8 cellular contexts compared by ENCODE assay signal in the genomic region with DNA sequence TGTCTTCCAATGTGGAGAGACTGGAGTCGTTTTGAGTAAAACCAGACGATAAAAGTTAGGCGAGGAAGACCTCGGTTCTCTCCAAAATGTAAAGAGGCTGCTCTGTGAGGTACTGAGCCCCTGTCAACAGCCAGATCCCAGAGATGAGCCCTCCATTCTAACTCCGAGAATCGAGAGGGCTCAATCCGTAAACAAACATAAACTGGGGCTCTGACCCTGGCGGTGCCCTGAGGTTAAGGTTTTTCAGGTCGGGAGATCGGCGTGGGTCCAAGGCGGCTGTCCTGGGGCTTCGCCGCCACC. TPM values are rescaled to one million over a fixed set of nuclear protein-coding genes. Genes with fewer than 3 reads are reported as not detected.
A peak's percentile ranks its signal among the peaks of the same experiment; 100 is the strongest.
DNase-seq lines count a peak whose midpoint lies in the region; ATAC-seq and TF ChIP-seq lines count a peak whose summit lies in the region.

No MANE protein-coding gene starts in this region.

- TF ChIP-seq CTCF in CD4-positive, alpha-beta T cell (IDR thresholded peaks at IDR 0.05): no peak
- TF ChIP-seq CTCF in brain (conservative IDR thresholded peaks at IDR 0.05): no peak

- CTCF ChIA-PET in CD4-positive, alpha-beta T cell (lab: Charles Lee): interaction anchor here (1.0 to 1.3 kb wide), 3 partner anchors 26 to 623 kb away, joined by 3 to 6 read pairs (median 4); no protein-coding TSS in a partner anchor

- peak overlapping the region; percentile 79 for H3K27ac ChIP-seq in CD4-positive, alpha-beta T cell (ENCODE audit: low read depth, low read length)

- H3K27me3 Mint-ChIP-seq in CD4-positive, alpha-beta T cell: no peaks in the 10 kb centered on the region
- peaks cover 4% of the 10 kb centered on the region for H3K27me3 Mint-ChIP-seq in brain

- peaks cover 80% of the 10 kb centered on the region for H3K4me1 Mint-ChIP-seq in CD4-positive, alpha-beta T cell (ENCODE audit: low read depth)
- H3K4me1 Mint-ChIP-seq in brain: peaks cover 87% of the 10 kb centered on the region

- ATAC-seq in CD4-positive, alpha-beta T cell (ENCODE audit: poor library complexity): no peak
- ATAC-seq in HG03108 (IDR thresholded peaks at IDR 0.05; ENCODE audit: unreplicated experiment): peak; percentile 0
- no peak for ATAC-seq in GM21390 (IDR thresholded peaks at IDR 0.05; ENCODE audit: unreplicated experiment)

- H3K4me3 ChIP-seq in mononuclear cell (ENCODE audit: low read length): peak overlapping the region; percentile 96

- H3K36me3 Mint-ChIP-seq in CD4-positive, alpha-beta T cell (ENCODE audit: low read depth): peaks cover 43% of the 10 kb centered on the region
- H3K36me3 Mint-ChIP-seq in brain: peaks cover 9% of the 10 kb centered on the region

- no peaks in the 10 kb centered on the region for H3K27me3 ChIP-seq in CD4-positive, alpha-beta T cell (ENCODE audit: control insufficient read depth, insufficient read depth, low read length)
- H3K27me3 ChIP-seq in mononuclear cell (ENCODE audit: insufficient read depth, low read length): no peaks in the 10 kb centered on the region

- peak in 1 of 10 experiments; percentile 10 for DNase-seq in CD4-positive, alpha-beta T cell
- DNase-seq in NCI-H1417 (lab: John Stamatoyannopoulos, UW) (no peak), SK-N-DZ (ENCODE audit: low spot score) (no peak)
- DNase-seq in activated effector memory CD4-positive, alpha-beta T cell treated with anti-CD3 and anti-CD28 coated beads, Interleukin-2, amount 50 U/mL, for 16 hours: no peak

- peak overlapping the region; percentile 90 for H3K27ac Mint-ChIP-seq in CD4-positive, alpha-beta T cell
- H3K27ac Mint-ChIP-seq in brain: peak overlapping the region; percentile 91 to 98 (median 98)

- peak overlapping the region; percentile 92 for H3K4me3 Mint-ChIP-seq in CD4-positive, alpha-beta T cell
- H3K4me3 Mint-ChIP-seq in brain: peak overlapping the region; percentile 87 to 99 (median 96)

- no peaks in the 10 kb centered on the region for H3K9me3 Mint-ChIP-seq in CD4-positive, alpha-beta T cell
- H3K9me3 Mint-ChIP-seq in brain: no peaks in the 10 kb centered on the region

- no peaks in the 10 kb centered on the region for H3K9me3 ChIP-seq in CD4-positive, alpha-beta T cell (ENCODE audit: control insufficient read depth, low read length)
- H3K9me3 ChIP-seq in mononuclear cell (ENCODE audit: low read depth, low read length): no peaks in the 10 kb centered on the region

- POLR2A ChIA-PET in CD4-positive, alpha-beta T cell (lab: Charles Lee): interaction anchor here (1.0 to 1.8 kb wide), 6 partner anchors 9 to 637 kb away, joined by 3 to 16 read pairs (median 4); partner anchors contain the start of gene TRA2B

- H3K4me1 ChIP-seq in mononuclear cell (ENCODE audit: insufficient read depth, low read length): peaks cover 42% of the 10 kb centered on the region

- intact Hi-C loops in CD4-positive, alpha-beta T cell (cut with DNase I, micrococcal nuclease): loop anchor here in 1 of 2 experiments (2.0 kb wide), 1 partner anchor 50 kb away; no protein-coding TSS in a partner anchor

RNA-seq across cellular contexts. Expression of gene TBCCD1, which starts 0.4 kb away (rescaled TPM):
- 1 to 10 TPM; 7.6 to 8.1 TPM for total RNA-seq in CD4-positive, alpha-beta T cell
- 10.1 TPM for polyA plus RNA-seq in brain (ENCODE audit: insufficient read depth, low read depth, low replicate concordance)
- 8.4 TPM for total RNA-seq in mononuclear cell
- polyA plus RNA-seq in SK-N-DZ (2014; cell fraction: cytosol; rRNA removed): 21.4 and 22.3 TPM in 2 replicates
- 13.0 and 19.8 TPM in 2 replicates for polyA plus RNA-seq in SK-N-DZ (2014; cell fraction: nucleus; rRNA removed)

RNA-seq across cellular contexts. Expression of gene DNAJB11, which starts 3.8 kb away (rescaled TPM):
- total RNA-seq in CD4-positive, alpha-beta T cell: 10 to 100 TPM; 69.3 to 70.3 TPM
- polyA plus RNA-seq in brain (ENCODE audit: insufficient read depth, low read depth, low replicate concordance): 47.6 TPM
- 44.3 TPM for total RNA-seq in mononuclear cell
- polyA plus RNA-seq in SK-N-DZ (2014; cell fraction: cytosol; rRNA removed): 57.5 and 63.4 TPM in 2 replicates
- polyA plus RNA-seq in SK-N-DZ (2014; cell fraction: nucleus; rRNA removed): 66.3 and 68.3 TPM in 2 replicates

RNA-seq across cellular contexts. Expression of gene CRYGS, which starts 22.5 kb away (rescaled TPM):
- total RNA-seq in CD4-positive, alpha-beta T cell: 1 to 10 TPM; 1.9 to 2.3 TPM
- 0.34 TPM for polyA plus RNA-seq in brain (ENCODE audit: insufficient read depth, low read depth, low replicate concordance)
- total RNA-seq in mononuclear cell: 0.21 TPM
- 1.3 and 1.9 TPM in 2 replicates for polyA plus RNA-seq in SK-N-DZ (2014; cell fraction: cytosol; rRNA removed)
- polyA plus RNA-seq in SK-N-DZ (2014; cell fraction: nucleus; rRNA removed): 10.8 and 19.4 TPM in 2 replicates

RNA-seq across cellular contexts. Expression of gene AHSG, which starts 46.1 kb away (rescaled TPM):
- not detected for total RNA-seq in CD4-positive, alpha-beta T cell
- polyA plus RNA-seq in brain (ENCODE audit: insufficient read depth, low read depth, low replicate concordance): not detected
- total RNA-seq in mononuclear cell: not detected
- polyA plus RNA-seq in SK-N-DZ (2014; cell fraction: cytosol; rRNA removed): not detected in 2 replicates
- not detected in 2 replicates for polyA plus RNA-seq in SK-N-DZ (2014; cell fraction: nucleus; rRNA removed)
